ENCODE assay signal across 22 cellular contexts in genomic region chr5:50447940-50448339, GRCh38.
"Had no signal": no experiment of that assay in that cellular context is flagged by ENCODE, and none has a peak within 500 bp of the region (broad histone marks: within the 10 kb centered on the region; RNA-seq: fewer than 3 reads in every experiment).

No MANE protein-coding gene starts in this region.

- H3K9me3 ChIP-seq: prostate gland, right lobe of liver, testis had no signal

- DNase-seq: effector memory CD8-positive, alpha-beta T cell; erythroblast; foreskin keratinocyte; kidney; left cardiac atrium; left ventricle myocardium superior; mesenchymal stem cell; midbrain; nephron progenitor cell; retina; right lobe of liver; stimulated activated CD4-positive, alpha-beta T cell treated with anti-CD3 and anti-CD28 coated beads, Interleukin-4, amount 100 ng/mL, for 1 hour; stimulated activated CD8-positive, alpha-beta memory T cell treated with anti-CD3 and anti-CD28 coated beads, Interleukin-4, amount 100 ng/mL, for 48 hours; stimulated activated naive B cell treated with anti-CD40 and anti-IgM and Interleukin-4, amounts not matched to agents 10 μg/mL and 1 μg/mL and 100 μg/mL, for 72 hours; stimulated activated naive CD8-positive, alpha-beta T cell treated with anti-CD3 and anti-CD28 coated beads, Interleukin-15, amount 100 ng/mL, for 72 hours; testis had no signal

- H3K9me3 Mint-ChIP-seq: dendritic cell treated with granulocyte-macrophage colony-stimulating factor and Interleukin-4, amounts not matched to agents 40 ng/mL and 50 ng/mL, for 4 days; effector memory CD8-positive, alpha-beta T cell had no signal

- H3K36me3 Mint-ChIP-seq: stimulated activated naive B cell treated with anti-CD40 and anti-IgM and Interleukin-4, amounts not matched to agents 10 μg/mL and 1 μg/mL and 100 μg/mL, for 72 hours had no signal

- H3K27ac Mint-ChIP-seq: dendritic cell treated with granulocyte-macrophage colony-stimulating factor and Interleukin-4, amounts not matched to agents 40 ng/mL and 50 ng/mL, for 4 days; effector memory CD8-positive, alpha-beta T cell; nephron progenitor cell; stimulated activated naive CD8-positive, alpha-beta T cell treated with anti-CD3 and anti-CD28 coated beads, Interleukin-15, amount 100 ng/mL, for 72 hours had no signal

- H3K4me3 Mint-ChIP-seq: dendritic cell treated with granulocyte-macrophage colony-stimulating factor and Interleukin-4, amounts not matched to agents 40 ng/mL and 50 ng/mL, for 4 days; effector memory CD8-positive, alpha-beta T cell; nephron progenitor cell; stimulated activated naive B cell treated with anti-CD40 and anti-IgM and Interleukin-4, amounts not matched to agents 10 μg/mL and 1 μg/mL and 100 μg/mL, for 72 hours; stimulated activated naive CD8-positive, alpha-beta T cell treated with anti-CD3 and anti-CD28 coated beads, Interleukin-15, amount 100 ng/mL, for 72 hours had no signal

- H3K4me1 ChIP-seq: foreskin keratinocyte, parathyroid adenoma, prostate gland, right lobe of liver, testis had no signal

- H3K4me3 ChIP-seq: hepatocyte, lung, prostate gland, right lobe of liver, testis, tibial nerve had no signal

- ATAC-seq: effector memory CD8-positive, alpha-beta T cell; foreskin keratinocyte; left cardiac atrium; left ventricle myocardium superior; right lobe of liver; stimulated activated naive B cell treated with anti-CD40 and anti-IgM and Interleukin-4, amounts not matched to agents 10 μg/mL and 1 μg/mL and 100 μg/mL, for 72 hours; stimulated activated naive CD8-positive, alpha-beta T cell treated with anti-CD3 and anti-CD28 coated beads, Interleukin-15, amount 100 ng/mL, for 72 hours had no signal

- H3K27ac ChIP-seq: foreskin keratinocyte, hepatocyte, parathyroid adenoma, prostate gland, right lobe of liver, testis, tibial nerve had no signal

- H3K36me3 ChIP-seq: prostate gland, right lobe of liver, tibial nerve had no signal

- H3K27me3 ChIP-seq: foreskin keratinocyte, hepatocyte, right lobe of liver, testis, tibial nerve had no signal

- H3K27me3 Mint-ChIP-seq: dendritic cell treated with granulocyte-macrophage colony-stimulating factor and Interleukin-4, amounts not matched to agents 40 ng/mL and 50 ng/mL, for 4 days; effector memory CD8-positive, alpha-beta T cell; stimulated activated naive B cell treated with anti-CD40 and anti-IgM and Interleukin-4, amounts not matched to agents 10 μg/mL and 1 μg/mL and 100 μg/mL, for 72 hours; stimulated activated naive CD8-positive, alpha-beta T cell treated with anti-CD3 and anti-CD28 coated beads, Interleukin-15, amount 100 ng/mL, for 72 hours had no signal
